In the genomic region with DNA sequence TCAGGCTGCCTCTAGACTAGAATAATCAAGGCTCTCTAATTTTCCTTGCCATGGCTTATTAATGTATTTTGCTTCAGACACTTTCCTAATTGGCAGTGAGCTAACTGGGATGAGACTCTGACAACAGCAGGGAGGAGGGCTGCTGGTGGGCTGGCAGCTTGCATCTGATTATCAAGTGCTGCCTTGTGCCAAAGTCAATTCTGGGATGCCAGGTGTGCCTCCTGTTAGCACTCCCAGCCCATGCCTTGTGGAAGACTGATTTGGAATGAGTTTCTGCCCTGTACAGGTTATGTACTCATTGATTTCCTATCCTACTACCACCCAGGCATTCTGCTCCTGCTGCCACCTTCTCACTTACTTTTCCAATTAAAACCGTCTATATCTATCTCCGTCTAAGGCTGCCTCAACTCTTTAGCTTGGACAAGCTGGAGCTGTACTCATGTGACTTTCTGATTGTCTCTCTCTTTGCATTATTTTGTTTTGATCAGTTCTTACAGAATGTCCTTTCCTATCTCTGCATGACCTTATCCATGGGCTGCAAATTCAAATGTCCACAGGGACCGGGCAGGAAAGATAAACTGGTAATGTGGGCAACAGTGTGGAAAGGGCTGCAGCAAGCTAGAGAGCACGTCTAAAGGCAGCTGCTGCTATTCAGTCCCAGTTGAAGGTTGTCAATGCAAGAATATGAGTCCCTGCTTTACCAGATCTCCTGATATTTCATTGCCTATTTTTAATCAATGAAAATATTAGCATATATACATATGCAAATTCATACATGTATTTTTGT, we compare ENCODE assay signal across 21 cellular contexts.
DNase-seq lines count a peak whose midpoint lies in the region; ATAC-seq and TF ChIP-seq lines count a peak whose summit lies in the region.
"Had no signal": no experiment of that assay in that cellular context is flagged by ENCODE, and none has a peak within 500 bp of the region (broad histone marks: within the 10 kb centered on the region; RNA-seq: fewer than 3 reads in every experiment).

No MANE protein-coding gene starts in this region.

- TF ChIP-seq CTCF in lower lobe of right lung (IDR thresholded peaks at IDR 0.05) (no peak), nephron progenitor cell (IDR thresholded peaks at IDR 0.05) (no peak)

- no peak for ATAC-seq in lower lobe of right lung
- ATAC-seq: Panc1 had no signal

- no peaks in the 10 kb centered on the region for H3K4me1 ChIP-seq in lower lobe of right lung
- H3K4me1 ChIP-seq: BE2C, HAP-1 had no signal

- H3K27ac ChIP-seq in lower lobe of right lung: no peak overlapping the region
- H3K27ac ChIP-seq: GM23248, HL-60 had no signal

- intact Hi-C loops in lower lobe of right lung (cut with DNase I): no loop called here

- H3K27ac Mint-ChIP-seq in nephron progenitor cell: no peak overlapping the region

- H3K4me1 Mint-ChIP-seq in nephron progenitor cell: no peaks in the 10 kb centered on the region

- H3K9me3 Mint-ChIP-seq in nephron progenitor cell: no peaks in the 10 kb centered on the region

- peaks cover 4% of the 10 kb centered on the region for H3K27me3 Mint-ChIP-seq in nephron progenitor cell (ENCODE audit: low read depth, poor library complexity)

- no peaks in the 10 kb centered on the region for H3K27me3 ChIP-seq in lower lobe of right lung (ENCODE audit: low read depth)
- H3K27me3 ChIP-seq: BE2C had no signal

- no peaks in the 10 kb centered on the region for H3K9me3 ChIP-seq in lower lobe of right lung
- H3K9me3 ChIP-seq: BE2C, HAP-1 had no signal

- H3K36me3 Mint-ChIP-seq in nephron progenitor cell (ENCODE audit: low read depth): no peaks in the 10 kb centered on the region

- H3K4me3 Mint-ChIP-seq in nephron progenitor cell: no peak overlapping the region

- H3K36me3 ChIP-seq in lower lobe of right lung: no peaks in the 10 kb centered on the region
- H3K36me3 ChIP-seq: BE2C, HAP-1 had no signal

- peak; percentile 40 for DNase-seq in Ammon's horn (ENCODE audit: low spot score)
- peak; percentile 58 for DNase-seq in NCI-H1105 (lab: John Stamatoyannopoulos, UW)
- peak; percentile 66 for DNase-seq in NCI-H524 treated with DMSO at 0.1 percent for 48 hours (lab: John Stamatoyannopoulos, UW)
- peak; percentile 6 for DNase-seq in lower lobe of right lung
- no peak for DNase-seq in NCI-H146 (lab: John Stamatoyannopoulos, UW)
- no peak for DNase-seq in nephron progenitor cell
- DNase-seq in NCI-H2227 treated with DMSO at 0.1 percent for 48 hours (lab: John Stamatoyannopoulos, UW): no peak
- DNase-seq: BE2C; DMS 273 treated with DMSO at 0.1 percent for 48 hours; DND-41; GM23248; KG1; NCI-H1092; NCI-H2029 treated with DMSO at 0.1 percent for 48 hours; NCI-H526 treated with DMSO at 0.1 percent for 48 hours; NK-92 treated with Interleukin-12 subunit alpha and Interleukin-12 subunit beta, amount 100 ng/mL, for 24 hours; SIG-M5; T-helper 1 cell had no signal

- no peak overlapping the region for H3K4me3 ChIP-seq in lower lobe of right lung
- H3K4me3 ChIP-seq: GM23248, HAP-1 had no signal

Comparison
In these comparisons a context has a peak if more than half of its experiments do, and no peak if none do; other contexts are left out.
1. DNase-seq: peak in Ammon's horn (single experiment), NCI-H1105 (single experiment), NCI-H524 treated with DMSO at 0.1 percent for 48 hours (single experiment) and lower lobe of right lung (single experiment); none in NCI-H146 (single experiment), nephron progenitor cell (single experiment) and NCI-H2227 treated with DMSO at 0.1 percent for 48 hours (single experiment).